Comparison of ENCODE assay signal across 1 cellular context in genomic region chr10:110774069-110775021, GRCh38.
TF ChIP-seq lines count a peak whose summit lies in the region.

No MANE protein-coding gene starts in this region.

TF ChIP-seq in HCT116, 20 proteins besides CTCF, POLR2A, EP300 and RAD21:
- TF ChIP-seq SIN3A (IDR thresholded peaks at IDR 0.05; ENCODE audit: low read depth) (peak; percentile 89), YY1 (IDR thresholded peaks at IDR 0.05; ENCODE audit: extremely low read depth, insufficient replicate concordance, low read depth, low read length) (peak; percentile 19), ZNF274 (IDR thresholded peaks at IDR 0.05; ENCODE audit: low read depth, low read length) (no peak), REST (IDR thresholded peaks at IDR 0.05; ENCODE audit: low read depth) (no peak), ATF3 (IDR thresholded peaks at IDR 0.05) (peak; percentile 75), EZH2 (IDR thresholded peaks at IDR 0.05) (no peak), SP1 (IDR thresholded peaks at IDR 0.05; ENCODE audit: low read depth) (peak; percentile 96), CEBPB (IDR thresholded peaks at IDR 0.05; ENCODE audit: low read depth) (peak; percentile 77), SRF (IDR thresholded peaks at IDR 0.05; ENCODE audit: low read depth) (peak; percentile 87), CBX3 (IDR thresholded peaks at IDR 0.05; ENCODE audit: low read depth) (peak; percentile 97), ELF1 (IDR thresholded peaks at IDR 0.05; ENCODE audit: borderline replicate concordance, low read depth) (no peak), JUND (IDR thresholded peaks at IDR 0.05) (peak; percentile 99), FOSL1 (IDR thresholded peaks at IDR 0.05; ENCODE audit: low read depth) (peak; percentile 99), POLR2AphosphoS5 (IDR thresholded peaks at IDR 0.05; ENCODE audit: low read depth, low read length) (peak; percentile 60; the same call in 1 of the 2 replicates), ZBTB33 (IDR thresholded peaks at IDR 0.05; ENCODE audit: extremely low read depth, insufficient replicate concordance, low read length) (no peak), ZFX (IDR thresholded peaks at IDR 0.05) (no peak), EGR1 (IDR thresholded peaks at IDR 0.05; ENCODE audit: low read depth) (peak; percentile 24; the same call in 1 of the 2 replicates), MAX (IDR thresholded peaks at IDR 0.05) (peak; percentile 74), EZH2phosphoT487 (IDR thresholded peaks at IDR 0.05; ENCODE audit: borderline replicate concordance) (no peak), TCF7L2 (IDR thresholded peaks at IDR 0.05; ENCODE audit: borderline replicate concordance, extremely low read depth, insufficient read depth, insufficient read length) (peak; percentile 41)
